11 cellular contexts compared by ENCODE assay signal in genomic region chr1:212559929-212560328, GRCh38. TPM values are rescaled to one million over a fixed set of nuclear protein-coding genes. Genes with fewer than 3 reads are reported as not detected.
DNase-seq lines count a peak whose midpoint lies in the region; ATAC-seq and TF ChIP-seq lines count a peak whose summit lies in the region.
"Had no signal": no experiment of that assay in that cellular context is flagged by ENCODE, and none has a peak within 500 bp of the region (broad histone marks: within the 10 kb centered on the region; RNA-seq: fewer than 3 reads in every experiment).

No MANE protein-coding gene starts in this region.

- ATAC-seq in HCT116 (no peak), GM18909 (IDR thresholded peaks at IDR 0.05; ENCODE audit: poor library complexity, unreplicated experiment) (no peak), HG02798 (IDR thresholded peaks at IDR 0.05; ENCODE audit: poor library complexity, unreplicated experiment) (no peak)
- no peak for ATAC-seq in stimulated activated naive B cell treated with anti-CD40 and anti-IgM and Interleukin-4, amounts not matched to agents 10 μg/mL and 1 μg/mL and 100 μg/mL, for 72 hours (replicated peaks)
- ATAC-seq: left lung had no signal

- H3K4me2 ChIP-seq in HCT116 (ENCODE audit: low read length) = 0 out of 2 replicates have a peak overlapping the region, but pooled peaks have one; percentile 68

- no peaks in the 10 kb centered on the region for H3K36me3 ChIP-seq in HCT116 (ENCODE audit: control insufficient read depth in 1 of 2, insufficient read depth in 2 of 2, low read length in 2 of 2)
- H3K36me3 ChIP-seq: left lung had no signal

- H4K20me1 ChIP-seq in HCT116 (ENCODE audit: insufficient read depth) = no peaks in the 10 kb centered on the region

- H3K27me3 ChIP-seq in HCT116 (ENCODE audit: insufficient read depth, low read length) (no peaks in the 10 kb centered on the region), layer of hippocampus (ENCODE audit: control insufficient read depth, insufficient read depth, low read length) (no peaks in the 10 kb centered on the region)
- H3K27me3 ChIP-seq: left lung had no signal

- peaks cover 16 to 49% of the 10 kb centered on the region in 2 experiments for H3K4me1 ChIP-seq in HCT116 (ENCODE audit: control insufficient read depth in 1 of 2, insufficient read depth in 2 of 2, low read length in 2 of 2)

- peaks cover 12% of the 10 kb centered on the region for H3K9me3 Mint-ChIP-seq in activated naive CD8-positive, alpha-beta T cell treated with anti-CD3 and anti-CD28 coated beads for 36 hours
- H3K9me3 Mint-ChIP-seq in stimulated activated naive B cell treated with anti-CD40 and anti-IgM and Interleukin-4, amounts not matched to agents 10 μg/mL and 1 μg/mL and 100 μg/mL, for 72 hours = peaks cover 0 to 7% of the 10 kb centered on the region in 2 donors

- H3K79me2 ChIP-seq in HCT116 (ENCODE audit: insufficient read depth, low read length) = no peaks in the 10 kb centered on the region

- no peak for TF ChIP-seq RAD21 in HCT116 (IDR thresholded peaks at IDR 0.05; ENCODE audit: low read depth)

- no peaks in the 10 kb centered on the region for H3K9me2 ChIP-seq in HCT116 (ENCODE audit: insufficient read depth)

- H3K36me3 Mint-ChIP-seq in activated naive CD8-positive, alpha-beta T cell treated with anti-CD3 and anti-CD28 coated beads for 36 hours = peaks cover 4% of the 10 kb centered on the region
- H3K36me3 Mint-ChIP-seq in stimulated activated naive B cell treated with anti-CD40 and anti-IgM and Interleukin-4, amounts not matched to agents 10 μg/mL and 1 μg/mL and 100 μg/mL, for 72 hours = peaks cover 2 to 7% of the 10 kb centered on the region in 2 donors

- RAD21 ChIA-PET in HCT116 (lab: Charles Lee; ENCODE audit: low non-redundant PET in 1 of 2, low total read pairs in 2 of 2, uncharacterized antibody in 2 of 2, unreplicated experiment in 2 of 2) = no interaction called here

- no TSS peak for BruUV-seq in HCT116 (replicated peaks; lab: Mats Ljungman, UMichigan)

- H2AFZ ChIP-seq in HCT116 (ENCODE audit: low read depth, low read length, poor library complexity, severe bottlenecking) = peak overlapping the region; percentile 93

- CTCF ChIA-PET in HCT116 (lab: Charles Lee) = no interaction called here

- no peak overlapping the region for H3K9ac ChIP-seq in HCT116 (ENCODE audit: low read length)

- intact Hi-C loops in HCT116 (cut with micrococcal nuclease) = no loop called here

- POLR2A ChIA-PET in HCT116 (lab: Charles Lee) = interaction anchor here (2.0 kb wide), 1 partner anchor 48 kb away, joined by 7 read pairs; the partner anchor contains the start of gene ATF3

- DNase-seq in HCT116 (ENCODE audit: low read depth, low spot score) (no peak), SIG-M5 (lab: John Stamatoyannopoulos, UW) (no peak)
- DNase-seq in activated naive CD8-positive, alpha-beta T cell treated with anti-CD3 and anti-CD28 coated beads for 36 hours = no peak
- no peak for DNase-seq in stimulated activated naive B cell treated with anti-CD40 and anti-IgM and Interleukin-4, amounts not matched to agents 10 μg/mL and 1 μg/mL and 100 μg/mL, for 72 hours
- DNase-seq: activated effector memory CD4-positive, alpha-beta T cell treated with anti-CD3 and anti-CD28 coated beads, Interleukin-2, amount 50 U/mL, for 16 hours; dermis blood vessel endothelial cell; DMS53; left lung had no signal

- TF ChIP-seq CTCF in HCT116 (IDR thresholded peaks at IDR 0.05 in 2 of 3, conservative IDR thresholded peaks at IDR 0.05 in 1 of 3; ENCODE audit: borderline replicate concordance in 1 of 3, insufficient read depth in 1 of 3, low read depth in 2 of 3, low read length in 2 of 3) = no peak

- TF ChIP-seq POLR2A in HCT116 (IDR thresholded peaks at IDR 0.05; ENCODE audit: borderline replicate concordance, extremely low read depth, insufficient read depth, insufficient read length) = no peak

- no peak overlapping the region for H3K4me3 Mint-ChIP-seq in activated naive CD8-positive, alpha-beta T cell treated with anti-CD3 and anti-CD28 coated beads for 36 hours
- peak overlapping the region; percentile 6 to 36 for H3K4me3 Mint-ChIP-seq in stimulated activated naive B cell treated with anti-CD40 and anti-IgM and Interleukin-4, amounts not matched to agents 10 μg/mL and 1 μg/mL and 100 μg/mL, for 72 hours

- H3K9me3 ChIP-seq in HCT116 (ENCODE audit: control insufficient read depth in 1 of 2, insufficient read depth in 1 of 2, low read depth in 1 of 2, low read length in 2 of 2) = peaks cover 0 to 8% of the 10 kb centered on the region in 2 experiments; a peak in 1 of 4 replicates

- H3K27ac Mint-ChIP-seq in activated naive CD8-positive, alpha-beta T cell treated with anti-CD3 and anti-CD28 coated beads for 36 hours = peak overlapping the region; percentile 42
- peak overlapping the region; percentile 96 for H3K27ac Mint-ChIP-seq in stimulated activated naive B cell treated with anti-CD40 and anti-IgM and Interleukin-4, amounts not matched to agents 10 μg/mL and 1 μg/mL and 100 μg/mL, for 72 hours

- no peak overlapping the region for H3K4me3 ChIP-seq in HCT116 (replicated peaks in 1 of 2; ENCODE audit: low read depth in 1 of 2, low read length in 2 of 2)
- H3K4me3 ChIP-seq: left lung had no signal

- H3K27ac ChIP-seq in HCT116 (ENCODE audit: low read depth, low read length) (no peak overlapping the region; the same call in 1 of the 2 replicates), layer of hippocampus (ENCODE audit: low read depth, low read length) (peak overlapping the region; percentile 18)

- peaks cover 9% of the 10 kb centered on the region for H3K27me3 Mint-ChIP-seq in activated naive CD8-positive, alpha-beta T cell treated with anti-CD3 and anti-CD28 coated beads for 36 hours
- H3K27me3 Mint-ChIP-seq in stimulated activated naive B cell treated with anti-CD40 and anti-IgM and Interleukin-4, amounts not matched to agents 10 μg/mL and 1 μg/mL and 100 μg/mL, for 72 hours = no peaks in the 10 kb centered on the region

- H3K4me1 Mint-ChIP-seq in activated naive CD8-positive, alpha-beta T cell treated with anti-CD3 and anti-CD28 coated beads for 36 hours = peaks cover 16% of the 10 kb centered on the region
- H3K4me1 Mint-ChIP-seq in stimulated activated naive B cell treated with anti-CD40 and anti-IgM and Interleukin-4, amounts not matched to agents 10 μg/mL and 1 μg/mL and 100 μg/mL, for 72 hours = peaks cover 13 to 39% of the 10 kb centered on the region in 2 donors

TF ChIP-seq in HCT116, 20 proteins besides CTCF, POLR2A, EP300 and RAD21 (continues in another document):
- no peak for TF ChIP-seq SRF (IDR thresholded peaks at IDR 0.05; ENCODE audit: low read depth)
- TF ChIP-seq, protein P1, sequence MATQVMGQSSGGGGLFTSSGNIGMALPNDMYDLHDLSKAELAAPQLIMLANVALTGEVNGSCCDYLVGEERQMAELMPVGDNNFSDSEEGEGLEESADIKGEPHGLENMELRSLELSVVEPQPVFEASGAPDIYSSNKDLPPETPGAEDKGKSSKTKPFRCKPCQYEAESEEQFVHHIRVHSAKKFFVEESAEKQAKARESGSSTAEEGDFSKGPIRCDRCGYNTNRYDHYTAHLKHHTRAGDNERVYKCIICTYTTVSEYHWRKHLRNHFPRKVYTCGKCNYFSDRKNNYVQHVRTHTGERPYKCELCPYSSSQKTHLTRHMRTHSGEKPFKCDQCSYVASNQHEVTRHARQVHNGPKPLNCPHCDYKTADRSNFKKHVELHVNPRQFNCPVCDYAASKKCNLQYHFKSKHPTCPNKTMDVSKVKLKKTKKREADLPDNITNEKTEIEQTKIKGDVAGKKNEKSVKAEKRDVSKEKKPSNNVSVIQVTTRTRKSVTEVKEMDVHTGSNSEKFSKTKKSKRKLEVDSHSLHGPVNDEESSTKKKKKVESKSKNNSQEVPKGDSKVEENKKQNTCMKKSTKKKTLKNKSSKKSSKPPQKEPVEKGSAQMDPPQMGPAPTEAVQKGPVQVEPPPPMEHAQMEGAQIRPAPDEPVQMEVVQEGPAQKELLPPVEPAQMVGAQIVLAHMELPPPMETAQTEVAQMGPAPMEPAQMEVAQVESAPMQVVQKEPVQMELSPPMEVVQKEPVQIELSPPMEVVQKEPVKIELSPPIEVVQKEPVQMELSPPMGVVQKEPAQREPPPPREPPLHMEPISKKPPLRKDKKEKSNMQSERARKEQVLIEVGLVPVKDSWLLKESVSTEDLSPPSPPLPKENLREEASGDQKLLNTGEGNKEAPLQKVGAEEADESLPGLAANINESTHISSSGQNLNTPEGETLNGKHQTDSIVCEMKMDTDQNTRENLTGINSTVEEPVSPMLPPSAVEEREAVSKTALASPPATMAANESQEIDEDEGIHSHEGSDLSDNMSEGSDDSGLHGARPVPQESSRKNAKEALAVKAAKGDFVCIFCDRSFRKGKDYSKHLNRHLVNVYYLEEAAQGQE (IDR thresholded peaks at IDR 0.05; ENCODE audit: low read depth) = no peak
- no peak for TF ChIP-seq ZFX (IDR thresholded peaks at IDR 0.05)
- TF ChIP-seq, protein P2, sequence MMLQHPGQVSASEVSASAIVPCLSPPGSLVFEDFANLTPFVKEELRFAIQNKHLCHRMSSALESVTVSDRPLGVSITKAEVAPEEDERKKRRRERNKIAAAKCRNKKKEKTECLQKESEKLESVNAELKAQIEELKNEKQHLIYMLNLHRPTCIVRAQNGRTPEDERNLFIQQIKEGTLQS (IDR thresholded peaks at IDR 0.05) = no peak
- no peak for TF ChIP-seq JUND (IDR thresholded peaks at IDR 0.05)
- TF ChIP-seq YY1 (IDR thresholded peaks at IDR 0.05; ENCODE audit: extremely low read depth, insufficient replicate concordance, low read depth, low read length) = no peak
- TF ChIP-seq TCF7L2 (IDR thresholded peaks at IDR 0.05; ENCODE audit: borderline replicate concordance, extremely low read depth, insufficient read depth, insufficient read length) = no peak
- TF ChIP-seq ZNF274 (IDR thresholded peaks at IDR 0.05; ENCODE audit: low read depth, low read length) = no peak
- TF ChIP-seq EZH2 (IDR thresholded peaks at IDR 0.05) = no peak
- no peak for TF ChIP-seq FOSL1 (IDR thresholded peaks at IDR 0.05; ENCODE audit: low read depth)

RNA-seq across cellular contexts. Expression of gene ATF3, which starts 48.6 kb away (rescaled TPM):
- 43.2 TPM for total RNA-seq in HCT116 (2021; ENCODE audit: unreplicated experiment)
- 60.0 and 101 TPM in 2 replicates for polyA plus RNA-seq in HCT116 (2012)
- total RNA-seq in activated naive CD8-positive, alpha-beta T cell treated with anti-CD3 and anti-CD28 coated beads for 36 hours = 10 to 100 TPM; 42.4 to 44.9 TPM
